In genomic region chr22:31933816-31934482, GRCh38 we compare ENCODE assay signal across 22 cellular contexts. TPM values are rescaled to one million over a fixed set of nuclear protein-coding genes. Genes with fewer than 3 reads are reported as not detected.
DNase-seq lines count a peak whose midpoint lies in the region; ATAC-seq and TF ChIP-seq lines count a peak whose summit lies in the region.
"Had no signal": no experiment of that assay in that cellular context is flagged by ENCODE, and none has a peak within 500 bp of the region (broad histone marks: within the 10 kb centered on the region; RNA-seq: fewer than 3 reads in every experiment).

No MANE protein-coding gene starts in this region.

- peak; percentile 11 for ATAC-seq in left lobe of liver
- ATAC-seq in HG03039 (IDR thresholded peaks at IDR 0.05; ENCODE audit: unreplicated experiment) = no peak
- ATAC-seq: GM12878, K562 had no signal

- no peaks in the 10 kb centered on the region for H3K27me3 ChIP-seq in spleen (replicated peaks in 1 of 7)
- H3K27me3 ChIP-seq: MG63 had no signal

- no peak overlapping the region for H3K4me3 ChIP-seq in HEK293 (ENCODE audit: low read depth, low read length)
- H3K4me3 ChIP-seq in spleen = no peak overlapping the region
- H3K4me3 ChIP-seq: GM12878, K562, MG63 had no signal

- DNase-seq in NCI-H1092 treated with DMSO at 0.1 percent for 48 hours (lab: John Stamatoyannopoulos, UW) (peak; percentile 6), NCI-H1092 (lab: John Stamatoyannopoulos, UW) (no peak), left lobe of liver (ENCODE audit: low spot score) (no peak), spleen (peak; percentile 33), SIG-M5 (lab: John Stamatoyannopoulos, UW) (no peak), middle frontal gyrus (ENCODE audit: extremely low spot score, low spot score) (no peak)
- DNase-seq: AML-193, DND-41, H9, MG63, NCI-H1436, NCI-H187 treated with DMSO at 0.1 percent for 48 hours, NCI-H2107, NCI-H345, NCI-H524, NCI-H82, OCI-M1 had no signal

- intact Hi-C loops in spleen (cut with DNase I; ENCODE audit: low total_unique reads) = no loop called here

- WGBS in spleen, 5 donors = 87 to 95% (median 87%) methylated on average over 17 of the region's 17 CpGs

- H3K4me1 ChIP-seq in HEK293 (ENCODE audit: control insufficient read depth, insufficient read depth, low read length) (no peaks in the 10 kb centered on the region), spleen (peaks cover 0 to 14% (median 2%) of the 10 kb centered on the region in 6 donors)

- H3K27ac ChIP-seq in HEK293 (ENCODE audit: extremely low read depth, low read depth, low read length) (no peak overlapping the region), spleen (no peak overlapping the region)
- H3K27ac ChIP-seq: C4-2B had no signal

- CTCF ChIA-PET in HEK293 (lab: Yijun Ruan, JAX) = interaction anchor here (0.5 kb wide), 1 partner anchor 269 kb away, joined by 3 read pairs; no protein-coding TSS in a partner anchor

- POLR2A ChIA-PET in HEK293 (lab: Yijun Ruan, JAX) = no interaction called here

- no peak for TF ChIP-seq POLR2A in spleen (IDR thresholded peaks at IDR 0.05)

- no peaks in the 10 kb centered on the region for H3K9me3 ChIP-seq in HEK293 (ENCODE audit: control insufficient read depth, insufficient read depth, low read depth, low read length)
- H3K9me3 ChIP-seq in spleen = no peaks in the 10 kb centered on the region
- H3K9me3 ChIP-seq: MG63 had no signal

- H3K36me3 ChIP-seq in HEK293 (ENCODE audit: control insufficient read depth in 2 of 2, insufficient read depth in 1 of 2, low read length in 2 of 2) (no peaks in the 10 kb centered on the region), spleen (no peaks in the 10 kb centered on the region)
- H3K36me3 ChIP-seq: MG63 had no signal

- no peak for TF ChIP-seq CTCF in HEK293 (tag by site-specific recombination; IDR thresholded peaks at IDR 0.05)
- no peak for TF ChIP-seq CTCF in spleen (IDR thresholded peaks at IDR 0.05 in 8 of 11, conservative IDR thresholded peaks at IDR 0.05 in 3 of 11)

TF ChIP-seq in HEK293, 187 proteins besides CTCF, POLR2A, EP300 and RAD21:
- TF ChIP-seq TCF7L2 (IDR thresholded peaks at IDR 0.05; ENCODE audit: borderline replicate concordance, low read depth, low read length) (no peak), ZNF664 (tag by site-specific recombination; IDR thresholded peaks at IDR 0.05) (peak; percentile 55; the same call in 1 of the 2 replicates), ZSCAN30 (tag by site-specific recombination; IDR thresholded peaks at IDR 0.05) (no peak)
TF ChIP-seq in HEK293: peak in this region for 1.

RNA-seq across cellular contexts. Expression of gene YWHAH, which starts 10.4 kb away (rescaled TPM):
- total RNA-seq in left lobe of liver = 40.2 TPM
- total RNA-seq in spleen = 100 to 1,000 TPM in 3 of 7 donors, 10 to 100 TPM in 4; 77.3 to 130 (median 95.3) TPM
- polyA plus RNA-seq in spleen = 10 to 100 TPM; 34.2 to 62.8 (median 57.1) TPM

Comparison
In these comparisons a context has a peak if more than half of its experiments do, and no peak if none do; other contexts are left out.
1. DNase-seq: peak in NCI-H1092 treated with DMSO at 0.1 percent for 48 hours (single experiment) and spleen (single experiment); none in NCI-H1092 (single experiment), left lobe of liver (single experiment), SIG-M5 (single experiment) and middle frontal gyrus (single experiment).